In genomic region chr3:161253711-161254110, GRCh38 we compare ENCODE assay signal across 23 cellular contexts. TPM values are rescaled to one million over a fixed set of nuclear protein-coding genes. Genes with fewer than 3 reads are reported as not detected.
DNase-seq lines count a peak whose midpoint lies in the region; ATAC-seq and TF ChIP-seq lines count a peak whose summit lies in the region.
"Had no signal": no experiment of that assay in that cellular context is flagged by ENCODE, and none has a peak within 500 bp of the region (broad histone marks: within the 10 kb centered on the region; RNA-seq: fewer than 3 reads in every experiment).

No MANE protein-coding gene starts in this region.

- ATAC-seq in Right ventricle myocardium superior (ENCODE audit: poor library complexity) (peak; percentile 49), WTC11 (no peak), gastrocnemius medialis (no peak)
- ATAC-seq: CD8-positive, alpha-beta T cell had no signal

- H3K4me3 ChIP-seq in endodermal cell (ENCODE audit: low read length): no peak overlapping the region
- H3K4me3 ChIP-seq in fibroblast of pulmonary artery (replicated peaks; ENCODE audit: low read depth, low read length): no peak overlapping the region
- H3K4me3 ChIP-seq in gastrocnemius medialis: no peak overlapping the region
- H3K4me3 ChIP-seq: Peyer's patch, SJSA1 had no signal

- H3K27ac Mint-ChIP-seq in WTC11 (peak overlapping the region; percentile 11; the same call in 1 of the 2 replicates), endodermal cell (peak overlapping the region; percentile 24)
- H3K27ac Mint-ChIP-seq: CD8-positive, alpha-beta T cell had no signal

- H3K27me3 Mint-ChIP-seq in WTC11 (ENCODE audit: low read depth) (no peaks in the 10 kb centered on the region), endodermal cell (ENCODE audit: insufficient read depth) (no peaks in the 10 kb centered on the region)

- no peak overlapping the region for H3K4me3 Mint-ChIP-seq in WTC11
- no peak overlapping the region for H3K4me3 Mint-ChIP-seq in endodermal cell
- H3K4me3 Mint-ChIP-seq: CD8-positive, alpha-beta T cell had no signal

- H3K27ac ChIP-seq in endodermal cell (ENCODE audit: low read depth, low read length): no peak overlapping the region
- no peak overlapping the region for H3K27ac ChIP-seq in gastrocnemius medialis
- H3K27ac ChIP-seq: 22Rv1, Peyer's patch, SJSA1 had no signal

- H3K27me3 ChIP-seq in endodermal cell (ENCODE audit: control insufficient read depth, insufficient read depth, low read length, poor library complexity, severe bottlenecking) (no peaks in the 10 kb centered on the region), gastrocnemius medialis (no peaks in the 10 kb centered on the region)
- H3K27me3 ChIP-seq: Peyer's patch, SJSA1 had no signal

- H3K9me3 Mint-ChIP-seq in WTC11: no peaks in the 10 kb centered on the region
- H3K9me3 Mint-ChIP-seq in endodermal cell: peaks cover 4% of the 10 kb centered on the region
- H3K9me3 Mint-ChIP-seq: CD8-positive, alpha-beta T cell had no signal

- no peak for TF ChIP-seq POLR2A in gastrocnemius medialis (IDR thresholded peaks at IDR 0.05)

- CTCF ChIA-PET in WTC11 (lab: Charles Lee): no interaction called here

- TF ChIP-seq CTCF in WTC11 (IDR thresholded peaks at IDR 0.05) (no peak), endodermal cell (conservative IDR thresholded peaks at IDR 0.05) (no peak), fibroblast of pulmonary artery (IDR thresholded peaks at IDR 0.05; ENCODE audit: low read length, missing control alignments) (no peak), gastrocnemius medialis (IDR thresholded peaks at IDR 0.05 in 4 of 5, conservative IDR thresholded peaks at IDR 0.05 in 1 of 5) (no peak)

- POLR2A ChIA-PET in WTC11 (lab: Charles Lee): no interaction called here

- H3K4me1 ChIP-seq in endodermal cell (ENCODE audit: control insufficient read depth, insufficient read depth, low read length) (no peaks in the 10 kb centered on the region), gastrocnemius medialis (no peaks in the 10 kb centered on the region)
- H3K4me1 ChIP-seq: Peyer's patch, SJSA1 had no signal

- H3K9me3 ChIP-seq in endodermal cell (ENCODE audit: control insufficient read depth, low read length) (no peaks in the 10 kb centered on the region), gastrocnemius medialis (no peaks in the 10 kb centered on the region)
- H3K9me3 ChIP-seq: Peyer's patch, SJSA1 had no signal

- 94% methylated on average over 1 of the region's 1 CpG; no CpG with 5 or more reads in 1 of the 2 experiments for WGBS in endodermal cell (ENCODE audit: insufficient coverage in 1 of 2, insufficient read length in 1 of 2), 2 experiments

- intact Hi-C loops in Right ventricle myocardium superior (cut with DNase I) (no loop called here), cardiac septum (cut with DNase I) (no loop called here), gastrocnemius medialis (cut with DNase I; ENCODE audit: low total_unique reads) (no loop called here)

- peaks cover 52% of the 10 kb centered on the region for H3K36me3 Mint-ChIP-seq in WTC11
- peaks cover 71% of the 10 kb centered on the region for H3K36me3 Mint-ChIP-seq in endodermal cell (ENCODE audit: low read depth)

- H3K4me1 Mint-ChIP-seq in WTC11 (no peaks in the 10 kb centered on the region), endodermal cell (no peaks in the 10 kb centered on the region)

- in situ Hi-C loops in gastrocnemius medialis (cut with MboI; ENCODE audit: low sequenced_read_pairs in 4 of 4): no loop called here

- H3K9ac ChIP-seq in endodermal cell (ENCODE audit: extremely low read depth, low read length, poor library complexity, severe bottlenecking): no peak overlapping the region

- H3K36me3 ChIP-seq in endodermal cell (ENCODE audit: control insufficient read depth, insufficient read depth, low read length) (peaks cover 84% of the 10 kb centered on the region), gastrocnemius medialis (peaks cover 0 to 54% of the 10 kb centered on the region in 2 donors)

- DNase-seq in Right ventricle myocardium superior (no peak), cardiac septum (ENCODE audit: low spot score) (no peak), WTC11 (ENCODE audit: low spot score) (no peak), endodermal cell (no peak), fibroblast of pulmonary artery (ENCODE audit: low read depth) (peak; percentile 22), gastrocnemius medialis (no peak)
- DNase-seq in activated CD4-positive, alpha-beta T cell treated with anti-CD3 and anti-CD28 coated beads for 4 hours: no peak
- DNase-seq in activated CD4-positive, alpha-beta T cell treated with anti-CD3 and anti-CD28 coated beads, Interleukin-2, amount 50 U/mL, for 1 hour: no peak
- DNase-seq: ACHN; AML-193; C1 segment of cervical spinal cord; CD8-positive, alpha-beta T cell; DMS153; GDM1; GOT3; NCI-H1417; NCI-H1694 treated with DMSO at 0.1 percent for 48 hours; NCI-H2081 treated with DMSO at 0.1 percent for 48 hours; NCI-H2171 treated with DMSO at 0.1 percent for 48 hours; NCI-H524 treated with DMSO at 0.1 percent for 48 hours; Peyer's patch had no signal

TF ChIP-seq in WTC11, 78 proteins besides CTCF, POLR2A, EP300 and RAD21:
- no peak for TF ChIP-seq PRRX2 (CRISPR knock-in tag; IDR thresholded peaks at IDR 0.05)
- TF ChIP-seq SOX15 (CRISPR knock-in tag; IDR thresholded peaks at IDR 0.05): no peak
- TF ChIP-seq CBFB (CRISPR knock-in tag; IDR thresholded peaks at IDR 0.05; ENCODE audit: low read depth): no peak
- no peak for TF ChIP-seq ERG (CRISPR knock-in tag; IDR thresholded peaks at IDR 0.05)
- TF ChIP-seq MXD4 (CRISPR knock-in tag; IDR thresholded peaks at IDR 0.05; ENCODE audit: borderline replicate concordance): no peak
- no peak for TF ChIP-seq E2F4 (CRISPR knock-in tag; IDR thresholded peaks at IDR 0.05; ENCODE audit: borderline replicate concordance, low read depth)

RNA-seq across cellular contexts. Expression of gene NMD3, which starts 32.6 kb away (rescaled TPM):
- 47.4 TPM for total RNA-seq in Right ventricle myocardium superior
- 70.3 TPM for total RNA-seq in cardiac septum
- 53.3 to 56.3 TPM (median 54.5 TPM) in 3 replicates for total RNA-seq in WTC11 (2021)
- total RNA-seq in endodermal cell: 10 to 100 TPM; 47.1 to 48.3 TPM
- polyA plus RNA-seq in endodermal cell (2013, experiment 1 of 2): 52.0 TPM
- polyA plus RNA-seq in endodermal cell (2013, experiment 2 of 2): 44.3 TPM
- 10 to 100 TPM; 27.3 to 42.8 (median 37.4) TPM for total RNA-seq in gastrocnemius medialis
